In genomic region chr17:58253082-58253481, GRCh38 we compare ENCODE assay signal across 10 cellular contexts. TPM values are rescaled to one million over a fixed set of nuclear protein-coding genes. Genes with fewer than 3 reads are reported as not detected.
"Had no signal": no experiment of that assay in that cellular context is flagged by ENCODE, and none has a peak within 500 bp of the region (broad histone marks: within the 10 kb centered on the region; RNA-seq: fewer than 3 reads in every experiment).

No MANE protein-coding gene starts in this region.

- H3K4me2 ChIP-seq: KMS-11 had no signal

- H3K4me3 ChIP-seq: K562 had no signal

- H3K27ac ChIP-seq: HL-60, KMS-11 had no signal

- FAIRE-seq: HTR-8/SVneo, K562 had no signal

- H3K4me3 Mint-ChIP-seq: IgD-negative memory B cell had no signal

- H3K9ac ChIP-seq: KMS-11 had no signal

- DNase-seq: IMR-90, KBM-7, KG1 had no signal

- H3K27ac Mint-ChIP-seq: IgD-negative memory B cell had no signal

- H3K9me3 Mint-ChIP-seq: IgD-negative memory B cell had no signal

- ATAC-seq: K562 had no signal

RNA-seq across cellular contexts. Expression of gene LPO, which starts 14.7 kb away (rescaled TPM):
- total RNA-seq: HT-29, IMR-90 had no signal
- polyA plus RNA-seq: IgD-negative memory B cell, IMR-90 had no signal

RNA-seq across cellular contexts. Expression of gene MPO, which starts 27.7 kb away (rescaled TPM):
- total RNA-seq: HT-29, HT1080, IMR-90 had no signal
- polyA plus RNA-seq: IgD-negative memory B cell, IMR-90 had no signal
